In the genomic region with DNA sequence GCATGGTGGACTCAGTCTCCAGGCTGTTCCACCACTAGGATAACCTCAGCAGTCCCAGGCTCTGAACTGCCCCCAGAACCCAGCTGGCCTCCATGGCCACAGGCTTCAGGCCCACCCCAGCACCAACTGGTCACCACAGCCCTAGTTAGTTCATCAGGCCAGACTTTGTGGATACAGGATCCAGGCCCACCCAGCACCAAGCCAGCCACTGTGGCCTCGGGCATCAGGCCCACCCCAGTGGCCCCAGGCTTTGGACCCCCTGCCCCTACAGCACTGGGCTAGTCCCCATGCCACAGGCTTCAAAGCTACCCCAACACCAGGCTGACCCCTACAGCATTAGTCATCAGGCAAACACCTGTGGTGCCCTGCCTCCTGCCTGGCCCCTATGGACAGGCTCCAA, we compare ENCODE assay signal across 12 cellular contexts. TPM values are rescaled to one million over a fixed set of nuclear protein-coding genes. Genes with fewer than 3 reads are reported as not detected.
"Had no signal": no experiment of that assay in that cellular context is flagged by ENCODE, and none has a peak within 500 bp of the region (broad histone marks: within the 10 kb centered on the region; RNA-seq: fewer than 3 reads in every experiment).

No MANE protein-coding gene starts in this region.

- H3K4me1 ChIP-seq: HAP-1 had no signal

- H3K9ac ChIP-seq: GM23248 had no signal

- H3K4me3 ChIP-seq: GM23248, GM23338, HAP-1 had no signal

- H3K27ac ChIP-seq: GM23248 had no signal

- H3K36me3 ChIP-seq: HAP-1 had no signal

- H3K9me3 ChIP-seq: HAP-1 had no signal

- H2AFZ ChIP-seq: GM23248, GM23338 had no signal

- ATAC-seq: GM23338, HCT116 had no signal

- FAIRE-seq: H1, H54 had no signal

- H3K4me2 ChIP-seq: GM23338 had no signal

- DNase-seq: GM23248, GOT3, H7, H9, HCEC 1CT, HFFc6 had no signal

RNA-seq across cellular contexts. Expression of gene ZCCHC13, which starts 50.0 kb away (rescaled TPM):
- total RNA-seq: GM23248, GM23338, H1, H4, H7, H9, HFFc6 had no signal
- polyA plus RNA-seq: GM23248, GM23338, H1 had no signal
